ENCODE assay signal across 22 cellular contexts in the genomic region with DNA sequence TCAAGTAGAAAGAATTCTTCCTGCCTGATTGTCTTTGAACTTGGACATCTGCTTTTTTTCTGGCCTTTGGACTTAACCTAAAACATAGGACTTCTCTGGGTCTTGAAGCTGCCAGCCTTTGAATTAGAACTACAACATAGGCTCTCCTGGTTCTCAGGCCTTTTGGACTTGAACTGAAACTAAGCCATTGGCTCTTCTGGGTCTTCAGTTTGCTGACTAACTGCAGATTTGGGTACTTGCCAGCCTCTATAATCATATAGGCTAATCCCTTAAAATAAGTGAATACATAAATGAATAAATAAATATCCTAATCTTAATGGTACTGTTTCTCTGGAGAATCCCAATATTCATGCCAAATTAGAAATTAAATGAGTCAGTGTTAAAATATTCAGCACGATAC.
A peak's percentile ranks its signal among the peaks of the same experiment; 100 is the strongest.
DNase-seq lines count a peak whose midpoint lies in the region; ATAC-seq, FAIRE-seq and TF ChIP-seq lines count a peak whose summit lies in the region.
"Had no signal": no experiment of that assay in that cellular context is flagged by ENCODE, and none has a peak within 500 bp of the region (broad histone marks: within the 10 kb centered on the region; RNA-seq: fewer than 3 reads in every experiment).

No MANE protein-coding gene starts in this region.

- no peak overlapping the region for H3K4me3 Mint-ChIP-seq in astrocyte (ENCODE audit: unreplicated experiment)
- no peak overlapping the region for H3K4me3 Mint-ChIP-seq in CD4-positive, alpha-beta T cell

- no peaks in the 10 kb centered on the region for H3K27me3 ChIP-seq in astrocyte (ENCODE audit: insufficient read depth, low read length)
- H3K27me3 ChIP-seq in CD4-positive, alpha-beta T cell (ENCODE audit: control insufficient read depth, insufficient read depth, low read length), result no peaks in the 10 kb centered on the region
- H3K27me3 ChIP-seq: BLaER1 treated with 17β-estradiol and CSF1 and Interleukin-3, amounts not matched to agents 10 nM and 100 nM; SJSA1 had no signal

- CTCF ChIA-PET in CD4-positive, alpha-beta T cell (lab: Charles Lee), result no interaction called here

- no peak overlapping the region for H3K4me3 ChIP-seq in astrocyte (ENCODE audit: insufficient read depth, low read depth, low read length)
- no peak overlapping the region for H3K4me3 ChIP-seq in fibroblast of the aortic adventitia (ENCODE audit: low read depth, low read length)
- H3K4me3 ChIP-seq: BLaER1 treated with 17β-estradiol and CSF1 and Interleukin-3, amounts not matched to agents 10 nM and 100 nM; HAP-1; PC-9; SJSA1 had no signal

- H3K27ac Mint-ChIP-seq in astrocyte (ENCODE audit: unreplicated experiment), result peak overlapping the region; percentile 6
- H3K27ac Mint-ChIP-seq in CD4-positive, alpha-beta T cell, result no peak overlapping the region

- no peaks in the 10 kb centered on the region for H3K27me3 Mint-ChIP-seq in astrocyte (ENCODE audit: low read depth, unreplicated experiment)
- H3K27me3 Mint-ChIP-seq in CD4-positive, alpha-beta T cell, result no peaks in the 10 kb centered on the region

- intact Hi-C loops in CD4-positive, alpha-beta T cell (cut with DNase I, micrococcal nuclease), result no loop called here

- DNase-seq in A172 (ENCODE audit: low spot score) (peak; percentile 21), H54 (ENCODE audit: insufficient read length, low spot score) (no peak), astrocyte (ENCODE audit: low read depth) (no peak), fibroblast of the aortic adventitia (ENCODE audit: low read depth) (peak; percentile 52), T-helper 9 cell (no peak), medulla oblongata (ENCODE audit: extremely low spot score) (no peak), GM03348 (ENCODE audit: low spot score) (no peak)
- DNase-seq in CD4-positive, alpha-beta T cell, result no peak
- DNase-seq: 8988T, DMS79 treated with DMSO at 0.1 percent for 48 hours, GF-D8, NCI-H1436 treated with DMSO at 0.1 percent for 48 hours, NCI-H2029 treated with DMSO at 0.1 percent for 48 hours, NCI-H510A, NCI-H774, PC-9 had no signal

- TF ChIP-seq POLR2A in H54 (IDR thresholded peaks at IDR 0.05; ENCODE audit: low read depth, low read length), result no peak

- POLR2A ChIA-PET in CD4-positive, alpha-beta T cell (lab: Charles Lee), result no interaction called here

- H3K9me3 Mint-ChIP-seq in astrocyte (ENCODE audit: unreplicated experiment), result peaks cover 9% of the 10 kb centered on the region
- H3K9me3 Mint-ChIP-seq in CD4-positive, alpha-beta T cell, result peaks cover 4% of the 10 kb centered on the region

- no peak overlapping the region for H3K4me2 ChIP-seq in astrocyte (ENCODE audit: low read length)
- H3K4me2 ChIP-seq: BLaER1 treated with 17β-estradiol and CSF1 and Interleukin-3, amounts not matched to agents 10 nM and 100 nM; PC-9 had no signal

- no peaks in the 10 kb centered on the region for H3K79me2 ChIP-seq in astrocyte (ENCODE audit: insufficient read depth, low read length)

- H3K4me1 ChIP-seq in astrocyte (ENCODE audit: insufficient read depth, low read length), result no peaks in the 10 kb centered on the region
- H3K4me1 ChIP-seq: BLaER1 treated with 17β-estradiol and CSF1 and Interleukin-3, amounts not matched to agents 10 nM and 100 nM; HAP-1; SJSA1 had no signal

- no peak overlapping the region for H2AFZ ChIP-seq in astrocyte (ENCODE audit: low read depth, low read length)
- H2AFZ ChIP-seq: PC-9 had no signal

- FAIRE-seq in H54 (lab: Jason Lieb, UNC), result peak; percentile 96
- FAIRE-seq in astrocyte (lab: Jason Lieb, UNC), result no peak
- FAIRE-seq: GM12892, HTR-8/SVneo had no signal

- no peak for ATAC-seq in CD4-positive, alpha-beta T cell (ENCODE audit: poor library complexity)

- H3K9ac ChIP-seq in astrocyte (ENCODE audit: low read length), result no peak overlapping the region
- H3K9ac ChIP-seq: BLaER1 treated with 17β-estradiol and CSF1 and Interleukin-3, amounts not matched to agents 10 nM and 100 nM had no signal

- H3K9me3 ChIP-seq in astrocyte (ENCODE audit: insufficient read depth, low read depth, low read length), result peaks cover 3% of the 10 kb centered on the region
- no peaks in the 10 kb centered on the region for H3K9me3 ChIP-seq in CD4-positive, alpha-beta T cell (ENCODE audit: control insufficient read depth, low read length)
- H3K9me3 ChIP-seq: HAP-1, SJSA1 had no signal

- H3K36me3 Mint-ChIP-seq in astrocyte (ENCODE audit: low read depth, unreplicated experiment), result peaks cover 2% of the 10 kb centered on the region
- no peaks in the 10 kb centered on the region for H3K36me3 Mint-ChIP-seq in CD4-positive, alpha-beta T cell (ENCODE audit: low read depth)

- no peaks in the 10 kb centered on the region for H4K20me1 ChIP-seq in astrocyte (ENCODE audit: insufficient read depth, low read length)
- H4K20me1 ChIP-seq: BLaER1 treated with 17β-estradiol and CSF1 and Interleukin-3, amounts not matched to agents 10 nM and 100 nM had no signal

- peaks cover 10% of the 10 kb centered on the region for H3K4me1 Mint-ChIP-seq in astrocyte (ENCODE audit: low read depth, unreplicated experiment)
- no peaks in the 10 kb centered on the region for H3K4me1 Mint-ChIP-seq in CD4-positive, alpha-beta T cell (ENCODE audit: low read depth)

- TF ChIP-seq CTCF in astrocyte (IDR thresholded peaks at IDR 0.05; ENCODE audit: insufficient read depth, low read depth, low read length) (no peak), fibroblast of the aortic adventitia (IDR thresholded peaks at IDR 0.05; ENCODE audit: insufficient read depth, low read length) (no peak)
- no peak for TF ChIP-seq CTCF in CD4-positive, alpha-beta T cell (IDR thresholded peaks at IDR 0.05)

- H3K27ac ChIP-seq in astrocyte (ENCODE audit: low read depth, low read length), result no peak overlapping the region
- H3K27ac ChIP-seq in CD4-positive, alpha-beta T cell (ENCODE audit: low read depth, low read length), result no peak overlapping the region
- H3K27ac ChIP-seq: BLaER1 treated with 17β-estradiol and CSF1 and Interleukin-3, amounts not matched to agents 10 nM and 100 nM; HL-60; PC-9; SJSA1 had no signal

- no peaks in the 10 kb centered on the region for H3K36me3 ChIP-seq in astrocyte (ENCODE audit: insufficient read depth, low read length)
- H3K36me3 ChIP-seq: BLaER1 treated with 17β-estradiol and CSF1 and Interleukin-3, amounts not matched to agents 10 nM and 100 nM; HAP-1; SJSA1 had no signal

Comparison
In these comparisons a context has a peak if more than half of its experiments do, and no peak if none do; other contexts are left out.
1. DNase-seq: peak in A172 (single experiment) and fibroblast of the aortic adventitia (single experiment); none in H54 (single experiment), astrocyte (single experiment), T-helper 9 cell (single experiment), medulla oblongata (single experiment), CD4-positive, alpha-beta T cell (0 of 10) and GM03348 (single experiment).